Comparison of ENCODE assay signal across 14 cellular contexts in genomic region chr6:42029881-42030280, GRCh38. TPM values are rescaled to one million over a fixed set of nuclear protein-coding genes. Genes with fewer than 3 reads are reported as not detected.
DNase-seq lines count a peak whose midpoint lies in the region; ATAC-seq and TF ChIP-seq lines count a peak whose summit lies in the region.
"Had no signal": no experiment of that assay in that cellular context is flagged by ENCODE, and none has a peak within 500 bp of the region (broad histone marks: within the 10 kb centered on the region; RNA-seq: fewer than 3 reads in every experiment).

No MANE protein-coding gene starts in this region.

- H3K4me3 Mint-ChIP-seq in activated T-cell treated with anti-CD3 and anti-CD28 coated beads, Interleukin-2, amount 50 U/mL, for 24 hours, result peak overlapping the region; percentile 49

- peak overlapping the region; percentile 95 for H3K27ac Mint-ChIP-seq in activated T-cell treated with anti-CD3 and anti-CD28 coated beads, Interleukin-2, amount 50 U/mL, for 24 hours

- no peaks in the 10 kb centered on the region for H3K27me3 ChIP-seq in SJCRH30
- no peaks in the 10 kb centered on the region for H3K27me3 ChIP-seq in effector memory CD4-positive, alpha-beta T cell (replicated peaks; ENCODE audit: control insufficient read depth, insufficient read depth, low read length, poor library complexity, severe bottlenecking)
- H3K27me3 ChIP-seq: left lung had no signal

- peaks cover 54% of the 10 kb centered on the region for H3K36me3 Mint-ChIP-seq in activated T-cell treated with anti-CD3 and anti-CD28 coated beads, Interleukin-2, amount 50 U/mL, for 24 hours (ENCODE audit: low read depth)

- no peak for ATAC-seq in GM21528 (IDR thresholded peaks at IDR 0.05; ENCODE audit: low FRiP score, unreplicated experiment)

- H3K27ac ChIP-seq in SJCRH30, result peak overlapping the region; percentile 94
- peak overlapping the region; percentile 69 for H3K27ac ChIP-seq in effector memory CD4-positive, alpha-beta T cell (ENCODE audit: insufficient read depth, low read length, poor library complexity, severe bottlenecking)
- H3K27ac ChIP-seq: GM23248 had no signal

- peaks cover 47% of the 10 kb centered on the region for H3K4me1 ChIP-seq in SJCRH30
- H3K4me1 ChIP-seq in effector memory CD4-positive, alpha-beta T cell (ENCODE audit: control insufficient read depth, insufficient read depth, low read length, poor library complexity, severe bottlenecking), result peaks cover 70% of the 10 kb centered on the region

- no peaks in the 10 kb centered on the region for H3K27me3 Mint-ChIP-seq in activated T-cell treated with anti-CD3 and anti-CD28 coated beads, Interleukin-2, amount 50 U/mL, for 24 hours

- H3K4me3 ChIP-seq in SJCRH30 (no peak overlapping the region), lower leg skin (ENCODE audit: low read depth, poor library complexity, severe bottlenecking) (no peak overlapping the region)
- H3K4me3 ChIP-seq in effector memory CD4-positive, alpha-beta T cell (ENCODE audit: insufficient read depth, low read depth, low read length, poor library complexity, severe bottlenecking), result no peak overlapping the region
- H3K4me3 ChIP-seq: GM23248, left lung, skin epidermis had no signal

- TF ChIP-seq POLR2A in lower leg skin (IDR thresholded peaks at IDR 0.05), result no peak

- no peaks in the 10 kb centered on the region for H3K36me3 ChIP-seq in SJCRH30
- H3K36me3 ChIP-seq in effector memory CD4-positive, alpha-beta T cell (ENCODE audit: control insufficient read depth, insufficient read depth, low read length), result peaks cover 50% of the 10 kb centered on the region
- H3K36me3 ChIP-seq: left lung had no signal

- no peaks in the 10 kb centered on the region for H3K9me3 ChIP-seq in SJCRH30 (replicated peaks)
- H3K9me3 ChIP-seq in effector memory CD4-positive, alpha-beta T cell (ENCODE audit: control insufficient read depth, low read length), result no peaks in the 10 kb centered on the region
- H3K9me3 ChIP-seq: left lung had no signal

- 95 to 96% methylated on average over 3 of the region's 3 CpGs for WGBS in lower leg skin, 2 donors

- peaks cover 86% of the 10 kb centered on the region for H3K4me1 Mint-ChIP-seq in activated T-cell treated with anti-CD3 and anti-CD28 coated beads, Interleukin-2, amount 50 U/mL, for 24 hours (ENCODE audit: low read depth)

- DNase-seq in activated T-cell treated with anti-CD3 and anti-CD28 coated beads, Interleukin-2, amount 50 U/mL, for 24 hours, result peak; percentile 31
- DNase-seq in activated T-cell treated with anti-CD3 and anti-CD28 coated beads for 4 hours, result no peak
- DNase-seq in SJCRH30, result no peak
- DNase-seq in effector memory CD4-positive, alpha-beta T cell, result no peak
- DNase-seq in posterior vena cava (ENCODE audit: low spot score), result peak; percentile 36
- DNase-seq in lower leg skin (ENCODE audit: low spot score in 2 of 2), result no peak
- DNase-seq in DMS 273 (lab: John Stamatoyannopoulos, UW; ENCODE audit: unreplicated experiment), result no peak
- DNase-seq: ACHN, GM23248, left lung, NCI-H345, occipital lobe had no signal

- no peaks in the 10 kb centered on the region for H3K9me3 Mint-ChIP-seq in activated T-cell treated with anti-CD3 and anti-CD28 coated beads, Interleukin-2, amount 50 U/mL, for 24 hours

- TF ChIP-seq CTCF in lower leg skin (IDR thresholded peaks at IDR 0.05), result no peak

- intact Hi-C loops in posterior vena cava (cut with DNase I) (no loop called here), lower leg skin (cut with DNase I; ENCODE audit: low total_unique reads) (no loop called here)

RNA-seq across cellular contexts. Expression of gene TAF8, which starts 20.4 kb away (rescaled TPM):
- total RNA-seq in SJCRH30 (2014; rRNA removed; shearing (Covaris generic)), result 37.0 and 43.1 TPM in 2 replicates
- total RNA-seq in posterior vena cava (10 to 100 TPM; 16.6 to 18.6 TPM), lower leg skin (10 to 100 TPM; 15.8 to 24.0 (median 18.9) TPM)

Comparison
In these comparisons a context has a peak if more than half of its experiments do, and no peak if none do; other contexts are left out.
1. DNase-seq: peak in activated T-cell treated with anti-CD3 and anti-CD28 coated beads, Interleukin-2, amount 50 U/mL, for 24 hours (single experiment) and posterior vena cava (single experiment); none in activated T-cell treated with anti-CD3 and anti-CD28 coated beads for 4 hours (single experiment), SJCRH30 (0 of 2), effector memory CD4-positive, alpha-beta T cell (0 of 3), lower leg skin (0 of 2) and DMS 273 (single experiment).